In genomic region chr2:234308073-234308813, GRCh38 we compare ENCODE assay signal across 13 cellular contexts.
DNase-seq lines count a peak whose midpoint lies in the region; ATAC-seq and TF ChIP-seq lines count a peak whose summit lies in the region.
"Had no signal": no experiment of that assay in that cellular context is flagged by ENCODE, and none has a peak within 500 bp of the region (broad histone marks: within the 10 kb centered on the region; RNA-seq: fewer than 3 reads in every experiment).

No MANE protein-coding gene starts in this region.

- 100% methylated on average over 1 of the region's 7 CpGs; no CpG with 5 or more reads in 1 of the 2 experiments for WGBS in IMR-90 (ENCODE audit: extremely low coverage in 2 of 2, insufficient read length in 1 of 2), 2 experiments
- WGBS in adrenal gland, 4 donors, result 71 to 77% (median 74%) methylated on average over 7 of the region's 7 CpGs

- no peaks in the 10 kb centered on the region for H3K79me2 ChIP-seq in neural cell (replicated peaks; ENCODE audit: insufficient read depth, low read length)

- no peaks in the 10 kb centered on the region for H3K27me3 Mint-ChIP-seq in CD4-positive, CD25-positive, alpha-beta regulatory T cell

- H2AK9ac ChIP-seq in IMR-90 (replicated peaks; ENCODE audit: low read depth, low read length, poor library complexity), result no peak overlapping the region

- H4K20me1 ChIP-seq in IMR-90 (ENCODE audit: insufficient read depth, low read length) (no peaks in the 10 kb centered on the region), neural cell (ENCODE audit: insufficient read depth) (no peaks in the 10 kb centered on the region)

- peak overlapping the region; percentile 53 for H3K4me3 ChIP-seq in CD4-positive, CD25-positive, alpha-beta regulatory T cell (ENCODE audit: low read depth, low read length)
- no peak overlapping the region for H3K4me3 ChIP-seq in IMR-90 (ENCODE audit: insufficient read depth, low read depth, low read length)
- H3K4me3 ChIP-seq in adrenal gland, result no peak overlapping the region
- no peak overlapping the region for H3K4me3 ChIP-seq in neural cell (ENCODE audit: low read length)

- H2BK15ac ChIP-seq in IMR-90 (ENCODE audit: low read depth, low read length), result peak overlapping the region; percentile 35; the same call in 1 of the 3 replicates

- H3K27me3 ChIP-seq in CD4-positive, CD25-positive, alpha-beta regulatory T cell (ENCODE audit: control insufficient read depth, insufficient read depth, low read length), result no peaks in the 10 kb centered on the region
- no peaks in the 10 kb centered on the region for H3K27me3 ChIP-seq in IMR-90 (ENCODE audit: control insufficient read depth, insufficient read depth, low read length)
- no peaks in the 10 kb centered on the region for H3K27me3 ChIP-seq in adrenal gland
- H3K27me3 ChIP-seq in neural cell (ENCODE audit: insufficient read depth, low read depth, low read length), result no peaks in the 10 kb centered on the region

- peak overlapping the region; percentile 50; the same call in 1 of the 2 replicates for H3K18ac ChIP-seq in IMR-90 (ENCODE audit: low read depth, low read length)

- H3K4me1 Mint-ChIP-seq in CD4-positive, CD25-positive, alpha-beta regulatory T cell, result peaks cover 17 to 45% (median 28%) of the 10 kb centered on the region in 4 donors

- no peak for ATAC-seq in CD4-positive, CD25-positive, alpha-beta regulatory T cell (ENCODE audit: low read depth in 2 of 2)
- ATAC-seq in IMR-90 (ENCODE audit: low read depth), result no peak
- ATAC-seq in HG03469 (IDR thresholded peaks at IDR 0.05; ENCODE audit: unreplicated experiment), result no peak

- H3K4me2 ChIP-seq in IMR-90 (ENCODE audit: low read depth, low read length), result peak overlapping the region; percentile 5; the same call in 1 of the 2 replicates
- H3K4me2 ChIP-seq in neural cell (ENCODE audit: low read length), result no peak overlapping the region

- H2BK5ac ChIP-seq in IMR-90 (ENCODE audit: low read depth, low read length, poor library complexity, severe bottlenecking), result peak overlapping the region; percentile 81

- peak overlapping the region; percentile 56; the same call in 1 of the 2 replicates for H2AK5ac ChIP-seq in IMR-90 (ENCODE audit: low read depth, low read length)

- peak overlapping the region; percentile 82 for H3K4ac ChIP-seq in IMR-90 (ENCODE audit: low read depth, low read length)

- H3K27ac ChIP-seq in CD4-positive, CD25-positive, alpha-beta regulatory T cell (ENCODE audit: insufficient read depth, low read length, poor library complexity, severe bottlenecking), result peak overlapping the region; percentile 56
- H3K27ac ChIP-seq in IMR-90 (ENCODE audit: insufficient read depth, low read length), result peak overlapping the region; percentile 74
- H3K27ac ChIP-seq in adrenal gland, result peak overlapping the region in 3 of 5 donors; percentile 19 to 79 (median 19)
- H3K27ac ChIP-seq in neural cell (ENCODE audit: low read length), result no peak overlapping the region
- H3K27ac ChIP-seq: HL-60 had no signal

- H3K9me3 ChIP-seq in CD4-positive, CD25-positive, alpha-beta regulatory T cell (ENCODE audit: control insufficient read depth in 2 of 2, low read length in 2 of 2), result no peaks in the 10 kb centered on the region
- peaks cover 3% of the 10 kb centered on the region; the same call in 1 of the 2 replicates for H3K9me3 ChIP-seq in IMR-90 (ENCODE audit: control insufficient read depth, insufficient read depth, low read length)
- no peaks in the 10 kb centered on the region for H3K9me3 ChIP-seq in adrenal gland (replicated peaks in 1 of 3)
- no peaks in the 10 kb centered on the region for H3K9me3 ChIP-seq in neural cell (ENCODE audit: low read length)

- TF ChIP-seq POLR2A in IMR-90 (IDR thresholded peaks at IDR 0.05; ENCODE audit: low read depth, low read length) (no peak), adrenal gland (IDR thresholded peaks at IDR 0.05) (no peak)

- H2BK120ac ChIP-seq in IMR-90 (ENCODE audit: low read depth, low read length), result peak overlapping the region; percentile 77

- in situ Hi-C loops in IMR-90 (cut with MboI; ENCODE audit: low sequenced_read_pairs), result no loop called here

- no peak for TF ChIP-seq EP300 in neural cell (conservative IDR thresholded peaks at IDR 0.05; ENCODE audit: poor library complexity, severe bottlenecking)

- no peaks in the 10 kb centered on the region for H3K36me3 Mint-ChIP-seq in CD4-positive, CD25-positive, alpha-beta regulatory T cell

- H3K4me3 Mint-ChIP-seq in CD4-positive, CD25-positive, alpha-beta regulatory T cell, result peak overlapping the region in 3 of 4 donors; percentile 39 to 70 (median 60)
- H3K4me3 Mint-ChIP-seq: endodermal cell had no signal

- BruUV-seq in IMR-90 (replicated peaks; lab: Mats Ljungman, UMichigan), result no TSS peak

- H3K9me1 ChIP-seq in IMR-90 (ENCODE audit: insufficient read depth, low read length), result peaks cover 6% of the 10 kb centered on the region; the same call in 1 of the 2 replicates

- H3K23ac ChIP-seq in IMR-90 (ENCODE audit: low read depth, low read length), result peak overlapping the region; percentile 83; the same call in 1 of the 2 replicates

- H3K79me1 ChIP-seq in IMR-90 (ENCODE audit: low read depth in 1 of 2, low read length in 2 of 2), result no peaks in the 10 kb centered on the region

- H3K56ac ChIP-seq in IMR-90 (ENCODE audit: extremely low read depth, insufficient read depth, low read length), result peak overlapping the region; percentile 35; the same call in 1 of the 2 replicates

- H3K9ac ChIP-seq in IMR-90 (ENCODE audit: low read depth, low read length) (no peak overlapping the region), neural cell (ENCODE audit: low read length) (no peak overlapping the region)

- H3K36me3 ChIP-seq in CD4-positive, CD25-positive, alpha-beta regulatory T cell (ENCODE audit: control insufficient read depth, insufficient read depth, low read length), result no peaks in the 10 kb centered on the region
- no peaks in the 10 kb centered on the region for H3K36me3 ChIP-seq in IMR-90 (ENCODE audit: control insufficient read depth, insufficient read depth, low read length)
- H3K36me3 ChIP-seq in adrenal gland (replicated peaks in 1 of 2), result no peaks in the 10 kb centered on the region
- H3K36me3 ChIP-seq in neural cell (ENCODE audit: insufficient read depth, low read length), result no peaks in the 10 kb centered on the region

- POLR2A ChIA-PET in IMR-90 (lab: Charles Lee; ENCODE audit: unreplicated experiment) (no interaction called here), HEK293T (lab: Yijun Ruan, JAX) (no interaction called here)

- H4K5ac ChIP-seq in IMR-90 (ENCODE audit: low read depth, low read length), result peak overlapping the region; percentile 34; the same call in 1 of the 2 replicates

- peak overlapping the region; percentile 3 to 91 (median 84) for H3K27ac Mint-ChIP-seq in CD4-positive, CD25-positive, alpha-beta regulatory T cell
- H3K27ac Mint-ChIP-seq: endodermal cell had no signal

- dilution Hi-C loops in IMR-90 (cut with HindIII; ENCODE audit: low sequenced_read_pairs, unreplicated experiment), result no loop called here

- H3K4me1 ChIP-seq in CD4-positive, CD25-positive, alpha-beta regulatory T cell (ENCODE audit: control insufficient read depth, insufficient read depth, low read length, poor library complexity, severe bottlenecking), result peaks cover 19% of the 10 kb centered on the region
- H3K4me1 ChIP-seq in IMR-90 (ENCODE audit: control insufficient read depth, insufficient read depth, low read length), result peaks cover 8% of the 10 kb centered on the region
- H3K4me1 ChIP-seq in adrenal gland (replicated peaks in 1 of 2), result no peaks in the 10 kb centered on the region

- H2AFZ ChIP-seq in IMR-90 (replicated peaks; ENCODE audit: low read length, poor library complexity) (peak overlapping the region; percentile 18), neural cell (ENCODE audit: low read depth, low read length) (no peak overlapping the region)

- peak overlapping the region; percentile 47 for H3K14ac ChIP-seq in IMR-90 (replicated peaks; ENCODE audit: low read depth, low read length)

- no peaks in the 10 kb centered on the region for H3K9me2 ChIP-seq in neural cell (ENCODE audit: insufficient read depth, low read length)

- CTCF ChIA-PET in IMR-90 (lab: Yijun Ruan, JAX) (no interaction called here), HEK293T (lab: Yijun Ruan, JAX) (interaction anchor here (0.7 kb wide), 1 partner anchor 18 kb away, joined by 3 read pairs; no protein-coding TSS in a partner anchor)

- peak overlapping the region in 1 of 2 experiments; percentile 72; a peak in 2 of 4 replicates for H4K8ac ChIP-seq in IMR-90 (ENCODE audit: low read depth in 2 of 2, low read length in 2 of 2)

- H2BK20ac ChIP-seq in IMR-90 (ENCODE audit: low read depth, low read length), result peak overlapping the region; percentile 83; the same call in 1 of the 2 replicates

- intact Hi-C loops in IMR-90 (cut with micrococcal nuclease), result no loop called here
- intact Hi-C loops in adrenal gland (cut with DNase I), result no loop called here

- no peaks in the 10 kb centered on the region for H3K9me3 Mint-ChIP-seq in CD4-positive, CD25-positive, alpha-beta regulatory T cell

- TF ChIP-seq RAD21 in IMR-90 (IDR thresholded peaks at IDR 0.05; ENCODE audit: low read length) (peak; percentile 31; the same call in 1 of the 2 replicates), neural cell (conservative IDR thresholded peaks at IDR 0.05) (no peak)

- TF ChIP-seq CTCF in IMR-90 (conservative IDR thresholded peaks at IDR 0.05; ENCODE audit: low read depth, low read length), result peak; percentile 28; the same call in 1 of the 2 replicates
- no peak for TF ChIP-seq CTCF in adrenal gland (IDR thresholded peaks at IDR 0.05)
- no peak for TF ChIP-seq CTCF in neural cell (IDR thresholded peaks at IDR 0.05; ENCODE audit: poor library complexity, severe bottlenecking)

- peak overlapping the region; percentile 71 for H4K91ac ChIP-seq in IMR-90 (ENCODE audit: insufficient read depth, low read depth, low read length)

- no peaks in the 10 kb centered on the region for H3F3A ChIP-seq in neural cell (ENCODE audit: insufficient read depth, low read length, poor library complexity, severe bottlenecking)

- DNase-seq in CD4-positive, CD25-positive, alpha-beta regulatory T cell, result no peak
- DNase-seq in IMR-90 (peak; percentile 39), adrenal gland (peak in 1 of 7 donors; percentile 27), HEK293T (ENCODE audit: extremely low spot score) (no peak), NCI-H526 treated with DMSO at 0.1 percent for 48 hours (lab: John Stamatoyannopoulos, UW) (no peak), activated gamma-delta T cell (lab: John Stamatoyannopoulos, UW) (no peak)
- DNase-seq: DMS153, endodermal cell, NCI-H187 treated with DMSO at 0.1 percent for 48 hours, SW 1271 had no signal

TF ChIP-seq in IMR-90, 13 proteins besides CTCF, POLR2A, EP300 and RAD21 (continues in another document):
- TF ChIP-seq NFE2L2 (IDR thresholded peaks at IDR 0.05; ENCODE audit: low read depth, low read length), result no peak
- peak; percentile 11; the same call in 1 of the 2 replicates for TF ChIP-seq SMC3 (IDR thresholded peaks at IDR 0.05; ENCODE audit: low read depth, low read length)

TF ChIP-seq in neural cell, 6 proteins besides CTCF, POLR2A, EP300 and RAD21:
- TF ChIP-seq SMC3 (conservative IDR thresholded peaks at IDR 0.05; ENCODE audit: poor library complexity), result no peak
- TF ChIP-seq POLR2AphosphoS5 (IDR thresholded peaks at IDR 0.05), result peak; percentile 5

TF ChIP-seq in HEK293T, 16 proteins besides CTCF, POLR2A, EP300 and RAD21 (continues in another document):
- TF ChIP-seq SP1 (IDR thresholded peaks at IDR 0.05), result no peak
- no peak for TF ChIP-seq ELF4 (IDR thresholded peaks at IDR 0.05)
- no peak for TF ChIP-seq BHLHE40 (IDR thresholded peaks at IDR 0.05; ENCODE audit: borderline replicate concordance)
- TF ChIP-seq FOXA1 (IDR thresholded peaks at IDR 0.05), result no peak
